Comparison of ENCODE assay signal across 18 cellular contexts in the genomic region with DNA sequence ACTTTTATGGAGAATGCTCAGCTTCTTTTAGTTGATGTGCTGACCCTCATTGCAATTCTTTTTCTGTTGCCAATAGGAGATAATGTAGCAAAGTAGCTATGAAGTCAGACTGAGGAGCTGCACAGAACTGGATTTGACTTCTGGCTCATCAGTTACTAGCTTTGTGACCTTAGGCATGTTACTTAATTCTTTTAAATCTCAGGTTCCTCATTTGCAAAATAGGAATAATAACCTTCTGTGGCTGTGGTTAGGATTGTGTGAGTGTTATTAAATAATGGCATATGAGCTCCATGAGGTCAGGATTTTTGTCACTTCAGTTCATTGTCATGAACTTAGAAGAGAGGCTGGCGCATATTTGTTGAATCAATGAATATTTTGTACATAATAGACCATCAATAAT.
"Had no signal": no experiment of that assay in that cellular context is flagged by ENCODE, and none has a peak within 500 bp of the region (broad histone marks: within the 10 kb centered on the region; RNA-seq: fewer than 3 reads in every experiment).

No MANE protein-coding gene starts in this region.

- H3K9me3 Mint-ChIP-seq: activated B cell treated with CpG ODN at 0.5 μM for 24 hours; activated naive CD8-positive, alpha-beta T cell treated with anti-CD3 and anti-CD28 coated beads for 36 hours; activated T-cell treated with anti-CD3 and anti-CD28 coated beads, Interleukin-2, amount 50 U/mL, for 4 hours; activated T-helper 2 cell treated with anti-CD3 and anti-CD28 coated beads, Interferon-gamma antibody, Interleukin-2, Interleukin-4, amounts not matched to agents 10 μg/mL and 5 μg/mL and 100 μg/mL, durations not matched to agents 14 hours and 24 hours and 36 hours; natural killer cell treated with Interleukin-12 subunit alpha and Interleukin-12 subunit beta and Interleukin-15 and Interleukin-18, amount 100 ng/mL, for 72 hours had no signal

- H3K27me3 ChIP-seq: esophagus muscularis mucosa, spleen, thyroid gland had no signal

- H3K4me3 ChIP-seq: coronary artery, esophagus muscularis mucosa, left ventricle myocardium inferior, spleen, thyroid gland had no signal

- H3K36me3 ChIP-seq: esophagus muscularis mucosa, left ventricle myocardium inferior, spleen, thyroid gland had no signal

- ATAC-seq: activated CD4-positive, alpha-beta T cell treated with anti-CD3 and anti-CD28 coated beads for 36 hours; activated T-cell treated with anti-CD3 and anti-CD28 coated beads, Interleukin-2, amount 50 U/mL, for 4 hours; natural killer cell treated with Interleukin-12 subunit alpha and Interleukin-12 subunit beta and Interleukin-15 and Interleukin-18, amount 100 ng/mL, for 72 hours; stimulated activated naive CD8-positive, alpha-beta T cell treated with anti-CD3 and anti-CD28 coated beads, Interleukin-15, Interleukin-2, amounts not matched to agents 100 U/mL and 50 U/mL, for 24 hours had no signal

- H3K36me3 Mint-ChIP-seq: activated naive CD8-positive, alpha-beta T cell treated with anti-CD3 and anti-CD28 coated beads for 36 hours; natural killer cell treated with Interleukin-12 subunit alpha and Interleukin-12 subunit beta and Interleukin-15 and Interleukin-18, amount 100 ng/mL, for 72 hours had no signal

- H3K27ac ChIP-seq: coronary artery, esophagus muscularis mucosa, left ventricle myocardium inferior, thyroid gland had no signal

- H3K9me3 ChIP-seq: esophagus muscularis mucosa, left ventricle myocardium inferior, spleen, thyroid gland had no signal

- H3K27ac Mint-ChIP-seq: activated naive CD8-positive, alpha-beta T cell treated with anti-CD3 and anti-CD28 coated beads for 36 hours; activated T-helper 2 cell treated with anti-CD3 and anti-CD28 coated beads, Interferon-gamma antibody, Interleukin-2, Interleukin-4, amounts not matched to agents 10 μg/mL and 5 μg/mL and 100 μg/mL, durations not matched to agents 14 hours and 24 hours and 36 hours; progenitor cell of endocrine pancreas had no signal

- H3K27me3 Mint-ChIP-seq: activated B cell treated with CpG ODN at 0.5 μM for 24 hours; activated CD4-positive, alpha-beta T cell treated with anti-CD3 and anti-CD28 coated beads for 36 hours; activated naive CD8-positive, alpha-beta T cell treated with anti-CD3 and anti-CD28 coated beads for 36 hours; natural killer cell treated with Interleukin-12 subunit alpha and Interleukin-12 subunit beta and Interleukin-15 and Interleukin-18, amount 100 ng/mL, for 72 hours; progenitor cell of endocrine pancreas had no signal

- H3K4me3 Mint-ChIP-seq: activated B cell treated with CpG ODN at 0.5 μM for 24 hours; activated CD4-positive, alpha-beta T cell treated with anti-CD3 and anti-CD28 coated beads for 36 hours; activated naive CD8-positive, alpha-beta T cell treated with anti-CD3 and anti-CD28 coated beads for 36 hours; activated T-cell treated with anti-CD3 and anti-CD28 coated beads, Interleukin-2, amount 50 U/mL, for 4 hours; natural killer cell treated with Interleukin-12 subunit alpha and Interleukin-12 subunit beta and Interleukin-15 and Interleukin-18, amount 100 ng/mL, for 72 hours had no signal

- DNase-seq: activated B cell treated with CpG ODN at 0.5 μM for 24 hours; activated CD4-positive, alpha-beta T cell treated with anti-CD3 and anti-CD28 coated beads for 36 hours; activated CD4-positive, alpha-beta T cell treated with anti-CD3 and anti-CD28 coated beads, Interleukin-2, amount 50 U/mL, for 4 hours; activated CD8-positive, alpha-beta memory T cell treated with anti-CD3 and anti-CD28 coated beads for 24 hours; activated CD8-positive, alpha-beta memory T cell treated with anti-CD3 and anti-CD28 coated beads, Interleukin-2, amount 50 U/mL, for 4 hours; activated naive CD4-positive, alpha-beta T cell treated with Interleukin-2 at 50 U/mL for 16 hours; activated naive CD8-positive, alpha-beta T cell treated with anti-CD3 and anti-CD28 coated beads for 36 hours; activated T-cell treated with anti-CD3 and anti-CD28 coated beads, Interleukin-2, amount 50 U/mL, for 4 hours; left ventricle myocardium inferior; spleen; stimulated activated CD4-positive, alpha-beta T cell treated with anti-CD3 and anti-CD28 coated beads, Interleukin-4, amount 100 ng/mL, for 1 hour; stimulated activated naive CD8-positive, alpha-beta T cell treated with anti-CD3 and anti-CD28 coated beads, Interleukin-15, Interleukin-2, amounts not matched to agents 100 U/mL and 50 U/mL, for 24 hours; thyroid gland had no signal
